ENCODE assay signal across 27 cellular contexts in genomic region chr9:17962747-17963146, GRCh38.
A peak's percentile ranks its signal among the peaks of the same experiment; 100 is the strongest.
DNase-seq lines count a peak whose midpoint lies in the region; ATAC-seq and TF ChIP-seq lines count a peak whose summit lies in the region.
"Had no signal": no experiment of that assay in that cellular context is flagged by ENCODE, and none has a peak within 500 bp of the region (broad histone marks: within the 10 kb centered on the region; RNA-seq: fewer than 3 reads in every experiment).

No MANE protein-coding gene starts in this region.

- H3K36me3 ChIP-seq in colonic mucosa (no peaks in the 10 kb centered on the region), transverse colon (no peaks in the 10 kb centered on the region)
- H3K36me3 ChIP-seq: SJSA1, spleen had no signal

- H3K27ac ChIP-seq in colonic mucosa (no peak overlapping the region), transverse colon (no peak overlapping the region)
- H3K27ac ChIP-seq: SJSA1, spleen had no signal

- peak; percentile 1 for DNase-seq in LHCN-M2 (ENCODE audit: low read depth)
- peak; percentile 35 for DNase-seq in colonic mucosa
- DNase-seq in left lobe of liver (ENCODE audit: low spot score): no peak
- peak; percentile 11 for DNase-seq in transverse colon
- no peak for DNase-seq in activated CD4-positive, CD25-positive, alpha-beta regulatory T cell (lab: John Stamatoyannopoulos, UW)
- DNase-seq in NCI-H748 treated with DMSO at 0.1 percent for 48 hours (lab: John Stamatoyannopoulos, UW): no peak
- DNase-seq: activated CD8-positive, alpha-beta T cell treated with anti-CD3 and anti-CD28 coated beads, Interleukin-2, amount 10 ng/mL, durations not matched to agents 7 days and 5 days; activated gamma-delta T cell; activated naive CD8-positive, alpha-beta T cell treated with anti-CD3 and anti-CD28 coated beads, Interleukin-2, amount 50 U/mL, for 24 hours; activated T-cell treated with anti-CD3 and anti-CD28 coated beads for 4 hours; effector memory CD8-positive, alpha-beta T cell; HFFc6; kidney; mesenchymal stem cell; MM.1S; naive thymus-derived CD8-positive, alpha-beta T cell; NCI-H1417 treated with DMSO at 0.1 percent for 48 hours; NCI-H2081 treated with DMSO at 0.1 percent for 48 hours; NK-92 treated with Interleukin-12 subunit alpha and Interleukin-12 subunit beta, amount 100 ng/mL, for 24 hours; occipital lobe; spleen; stimulated activated CD4-positive, alpha-beta T cell treated with anti-CD3 and anti-CD28 coated beads, Interleukin-2, amount 100 ng/mL, for 48 hours had no signal

- no peak for TF ChIP-seq EP300 in transverse colon (IDR thresholded peaks at IDR 0.05; ENCODE audit: low read depth)

- TF ChIP-seq CTCF in colonic mucosa (IDR thresholded peaks at IDR 0.05) (no peak), transverse colon (IDR thresholded peaks at IDR 0.05) (no peak)

- H3K27me3 ChIP-seq in colonic mucosa: no peaks in the 10 kb centered on the region
- H3K27me3 ChIP-seq in transverse colon: no peaks in the 10 kb centered on the region
- H3K27me3 ChIP-seq: SJSA1, spleen had no signal

- intact Hi-C loops in colonic mucosa (cut with DNase I) (loop anchor here (10.0 kb wide), 1 partner anchor 148 kb away; no protein-coding TSS in a partner anchor), transverse colon (cut with DNase I; ENCODE audit: low total_unique reads) (loop anchor here (10.0 kb wide), 1 partner anchor 2002 kb away; no protein-coding TSS in a partner anchor)

- in situ Hi-C loops in transverse colon (cut with MboI; ENCODE audit: low pct_ligation_motif_present in 1 of 4, low pct_unique_long_range_greater_than_20kb in 1 of 4, low sequenced_read_pairs in 3 of 4): no loop called here

- H3K9me3 ChIP-seq in colonic mucosa (no peaks in the 10 kb centered on the region), transverse colon (no peaks in the 10 kb centered on the region)
- H3K9me3 ChIP-seq: SJSA1, spleen had no signal

- no peak overlapping the region for H3K9ac ChIP-seq in colonic mucosa (ENCODE audit: low read depth in 2 of 2, low read length in 2 of 2)

- H3K4me1 ChIP-seq in colonic mucosa (no peaks in the 10 kb centered on the region), transverse colon (peaks cover 0 to 5% (median 0%) of the 10 kb centered on the region in 4 donors)
- H3K4me1 ChIP-seq: SJSA1, spleen had no signal

- 38% methylated on average over 3 of the region's 3 CpGs; no CpG with 5 or more reads in 1 of the 2 donors for WGBS in transverse colon (ENCODE audit: low coverage in 1 of 2), 2 donors

- H3K4me3 ChIP-seq in colonic mucosa (no peak overlapping the region), transverse colon (no peak overlapping the region)
- H3K4me3 ChIP-seq: SJSA1, spleen had no signal

- ATAC-seq in left lobe of liver (peak; percentile 18), GM19397 (IDR thresholded peaks at IDR 0.05; ENCODE audit: unreplicated experiment) (no peak)
- ATAC-seq: activated CD8-positive, alpha-beta T cell treated with anti-CD3 and anti-CD28 coated beads, Interleukin-2, amount 10 ng/mL, durations not matched to agents 7 days and 5 days; activated naive CD8-positive, alpha-beta T cell treated with anti-CD3 and anti-CD28 coated beads, Interleukin-2, amount 50 U/mL, for 24 hours; effector memory CD8-positive, alpha-beta T cell; esophagus mucosa; naive thymus-derived CD8-positive, alpha-beta T cell; Panc1; stimulated activated memory B cell treated with anti-CD40 and anti-IgM and Interleukin-4, amounts not matched to agents 10 μg/mL and 1 μg/mL and 100 μg/mL, for 72 hours had no signal

- TF ChIP-seq POLR2A in transverse colon (IDR thresholded peaks at IDR 0.05): no peak

Comparison
In these comparisons a context has a peak if more than half of its experiments do, and no peak if none do; other contexts are left out.
1. DNase-seq: peak in LHCN-M2 (single experiment), colonic mucosa (single experiment) and transverse colon (single experiment); none in left lobe of liver (single experiment), activated CD4-positive, CD25-positive, alpha-beta regulatory T cell (0 of 4) and NCI-H748 treated with DMSO at 0.1 percent for 48 hours (single experiment).